11 cellular contexts compared by ENCODE assay signal in the genomic region with DNA sequence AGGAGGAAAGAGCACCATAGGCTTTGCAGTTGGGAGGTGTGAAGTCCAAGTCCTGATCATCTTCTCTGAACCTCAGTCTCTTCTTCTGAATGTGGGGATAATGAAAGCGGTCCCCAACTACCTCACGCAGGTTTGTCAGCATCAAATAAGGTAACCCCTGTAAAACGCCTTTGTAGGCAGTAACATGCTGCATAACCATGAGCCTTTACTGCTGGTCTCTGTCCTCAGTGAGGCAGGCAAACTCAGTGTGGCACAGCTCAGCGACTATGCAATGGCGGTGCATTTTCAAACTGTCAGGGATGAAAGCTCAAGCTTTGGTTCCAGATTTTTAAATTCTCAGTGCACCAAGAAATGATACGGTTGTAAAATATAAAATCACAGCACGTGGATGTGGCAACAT. TPM values are rescaled to one million over a fixed set of nuclear protein-coding genes. Genes with fewer than 3 reads are reported as not detected.
A peak's percentile ranks its signal among the peaks of the same experiment; 100 is the strongest.
DNase-seq lines count a peak whose midpoint lies in the region; ATAC-seq, FAIRE-seq and TF ChIP-seq lines count a peak whose summit lies in the region.
"Had no signal": no experiment of that assay in that cellular context is flagged by ENCODE, and none has a peak within 500 bp of the region (broad histone marks: within the 10 kb centered on the region; RNA-seq: fewer than 3 reads in every experiment).

No MANE protein-coding gene starts in this region.

- TF ChIP-seq RAD21 in liver (IDR thresholded peaks at IDR 0.05), result no peak
- no peak for TF ChIP-seq RAD21 in HepG2 (CRISPR knock-in tag; IDR thresholded peaks at IDR 0.05)

- CTCF ChIA-PET in HepG2 (lab: Yijun Ruan, JAX; ENCODE audit: low intra/inter-chr PET ratio, low total read pairs), result no interaction called here

- TF ChIP-seq POLR2A in HepG2 (IDR thresholded peaks at IDR 0.05; ENCODE audit: insufficient read depth in 1 of 2, low read depth in 2 of 2, low read length in 2 of 2) (no peak), vagina (IDR thresholded peaks at IDR 0.05) (no peak)

- H3K4me1 ChIP-seq in liver (ENCODE audit: control insufficient read depth in 4 of 4, insufficient read depth in 4 of 4, low read length in 3 of 4) (peaks cover 3 to 10% (median 5%) of the 10 kb centered on the region in 4 donors), HepG2 (ENCODE audit: insufficient read depth, low read length) (0 out of 2 replicates have a peak, but pooled peaks cover 5% of the 10 kb centered on the region), vagina (peaks cover 36% of the 10 kb centered on the region)

- H3K4me2 ChIP-seq in HepG2 (ENCODE audit: low read depth, low read length), result no peak overlapping the region
- H3K4me2 ChIP-seq: GM23338 had no signal

- H3K36me3 ChIP-seq in liver (ENCODE audit: control insufficient read depth in 4 of 4, insufficient read depth in 3 of 4, low read depth in 1 of 4, low read length in 3 of 4) (peaks cover 0 to 11% (median 4%) of the 10 kb centered on the region in 4 donors), HepG2 (replicated peaks in 1 of 2; ENCODE audit: control insufficient read depth in 1 of 2, insufficient read depth in 2 of 2, low read length in 2 of 2) (no peaks in the 10 kb centered on the region), vagina (no peaks in the 10 kb centered on the region)
- H3K36me3 ChIP-seq: SJSA1 had no signal

- 93% methylated on average over 7 of the region's 7 CpGs for WGBS in liver
- 79% methylated on average over 7 of the region's 7 CpGs for WGBS in HepG2 (ENCODE audit: low lambda C conversion rate)

- intact Hi-C loops in HepG2 (cut with micrococcal nuclease; ENCODE audit: unreplicated experiment) (no loop called here), vagina (cut with DNase I) (no loop called here)

- H3K4me3 Mint-ChIP-seq in naive B cell, result peak overlapping the region in 6 of 8 donors; percentile 77 to 89 (median 82)
- H3K4me3 Mint-ChIP-seq in type B pancreatic cell, result no peak overlapping the region
- H3K4me3 Mint-ChIP-seq: GM23338 had no signal

- BruUV-seq in HepG2 (replicated peaks; lab: Mats Ljungman, UMichigan), result no TSS peak

- H3K9me3 ChIP-seq in liver (ENCODE audit: control insufficient read depth in 4 of 4, low read length in 3 of 4) (no peaks in the 10 kb centered on the region), HepG2 (ENCODE audit: low read length) (no peaks in the 10 kb centered on the region), vagina (no peaks in the 10 kb centered on the region)
- H3K9me3 ChIP-seq: SJSA1 had no signal

- H3K27me3 Mint-ChIP-seq in naive B cell, result no peaks in the 10 kb centered on the region
- no peaks in the 10 kb centered on the region for H3K27me3 Mint-ChIP-seq in type B pancreatic cell

- TF ChIP-seq CTCF in liver (IDR thresholded peaks at IDR 0.05; ENCODE audit: low read depth, low read length, missing input control) (no peak), HepG2 (CRISPR knock-in tag; IDR thresholded peaks at IDR 0.05) (no peak), vagina (IDR thresholded peaks at IDR 0.05) (no peak), type B pancreatic cell (conservative IDR thresholded peaks at IDR 0.05) (no peak)

- TF ChIP-seq EP300 in HepG2 (IDR thresholded peaks at IDR 0.05; ENCODE audit: low read depth in 2 of 2, low read length in 2 of 2), result no peak
- TF ChIP-seq EP300 in HepG2 (CRISPR knock-in tag; IDR thresholded peaks at IDR 0.05; ENCODE audit: borderline replicate concordance), result no peak

- no peaks in the 10 kb centered on the region for H3K27me3 ChIP-seq in liver (ENCODE audit: control insufficient read depth in 4 of 4, insufficient read depth in 4 of 4, low read length in 3 of 4)
- H3K27me3 ChIP-seq in HepG2 (ENCODE audit: control insufficient read depth in 1 of 2, insufficient read depth in 2 of 2, low read length in 2 of 2), result no peaks in the 10 kb centered on the region
- no peaks in the 10 kb centered on the region for H3K27me3 ChIP-seq in vagina
- H3K27me3 ChIP-seq: SJSA1 had no signal

- H3K4me1 Mint-ChIP-seq in naive B cell (peaks cover 41 to 57% (median 54%) of the 10 kb centered on the region in 3 donors), type B pancreatic cell (ENCODE audit: unreplicated experiment) (peaks cover 10% of the 10 kb centered on the region)

- no peak for ATAC-seq in HepG2
- no peak for ATAC-seq in naive B cell (ENCODE audit: low read depth in 2 of 2)

- H3K9me3 Mint-ChIP-seq in naive B cell (no peaks in the 10 kb centered on the region), type B pancreatic cell (no peaks in the 10 kb centered on the region)
- H3K9me3 Mint-ChIP-seq: GM23338 had no signal

- no peak overlapping the region for H2AFZ ChIP-seq in HepG2 (ENCODE audit: low read length)
- H2AFZ ChIP-seq: GM23338 had no signal

- DNase-seq in HepG2 (ENCODE audit: low spot score), result no peak
- DNase-seq in naive B cell, result no peak
- no peak for DNase-seq in vagina (ENCODE audit: extremely low spot score in 2 of 2)
- DNase-seq in HuH-7.5 (ENCODE audit: low spot score), result no peak
- DNase-seq in NCI-H345 treated with DMSO at 0.1 percent for 48 hours (lab: John Stamatoyannopoulos, UW; ENCODE audit: unreplicated experiment), result no peak
- no peak for DNase-seq in type B pancreatic cell (ENCODE audit: extremely low spot score, unreplicated experiment)
- DNase-seq: NCI-H1930 had no signal

- H3K36me3 Mint-ChIP-seq in naive B cell (no peaks in the 10 kb centered on the region), type B pancreatic cell (peaks cover 7% of the 10 kb centered on the region)

- H3K9ac ChIP-seq in liver (ENCODE audit: low read depth in 1 of 2, low read length in 2 of 2), result no peak overlapping the region
- H3K9ac ChIP-seq in HepG2 (ENCODE audit: insufficient read depth, low read depth, low read length), result no peak overlapping the region

- H3K27ac Mint-ChIP-seq in naive B cell (peak overlapping the region in 5 of 6 donors; percentile 92 to 99 (median 97)), type B pancreatic cell (no peak overlapping the region)
- H3K27ac Mint-ChIP-seq: GM23338 had no signal

- in situ Hi-C loops in HepG2 (cut with HindIII; ENCODE audit: extremely low pct_ligation_motif_present, low pct_unique_long_range_greater_than_20kb), result no loop called here

- FAIRE-seq in HepG2 (lab: Jason Lieb, UNC), result no peak

- POLR2A ChIA-PET in HepG2 (lab: Yijun Ruan, JAX), result no interaction called here

- no peaks in the 10 kb centered on the region for H3K79me2 ChIP-seq in HepG2 (ENCODE audit: insufficient read depth, low read length)

- H4K20me1 ChIP-seq in HepG2 (ENCODE audit: insufficient read depth, low read length), result no peaks in the 10 kb centered on the region

- H3K4me3 ChIP-seq in liver (ENCODE audit: low read depth in 1 of 3, low read length in 3 of 3) (no peak overlapping the region), HepG2 (replicated peaks in 1 of 3; ENCODE audit: insufficient read depth in 1 of 3, low read depth in 2 of 3, low read length in 3 of 3) (no peak overlapping the region), vagina (no peak overlapping the region)
- H3K4me3 ChIP-seq: GM23338, SJSA1 had no signal

- H3K27ac ChIP-seq in liver (ENCODE audit: low read depth in 1 of 2, low read length in 2 of 2), result peak overlapping the region; percentile 7 to 68
- H3K27ac ChIP-seq in HepG2 (ENCODE audit: extremely low read length, insufficient read depth, low read length), result no peak overlapping the region
- H3K27ac ChIP-seq in angular gyrus (ENCODE audit: low read depth, low read length), result peak overlapping the region; percentile 84
- H3K27ac ChIP-seq in vagina, result peak overlapping the region; percentile 85
- H3K27ac ChIP-seq: SJSA1 had no signal

TF ChIP-seq in liver, 16 proteins besides CTCF, POLR2A, EP300 and RAD21 (continues in another document):
- TF ChIP-seq HNF4A (conservative IDR thresholded peaks at IDR 0.05) (no peak), TAF1 (conservative IDR thresholded peaks at IDR 0.05) (no peak), GABPA (IDR thresholded peaks at IDR 0.05 in 1 of 2, conservative IDR thresholded peaks at IDR 0.05 in 1 of 2) (no peak), FOXA2 (IDR thresholded peaks at IDR 0.05) (no peak), JUND (IDR thresholded peaks at IDR 0.05) (no peak)

TF ChIP-seq in HepG2, 621 proteins besides CTCF, POLR2A, EP300 and RAD21 (continues in another document):
- no peak for TF ChIP-seq CBX5 (CRISPR knock-in tag; IDR thresholded peaks at IDR 0.05; ENCODE audit: borderline replicate concordance)
- TF ChIP-seq, protein P1, sequence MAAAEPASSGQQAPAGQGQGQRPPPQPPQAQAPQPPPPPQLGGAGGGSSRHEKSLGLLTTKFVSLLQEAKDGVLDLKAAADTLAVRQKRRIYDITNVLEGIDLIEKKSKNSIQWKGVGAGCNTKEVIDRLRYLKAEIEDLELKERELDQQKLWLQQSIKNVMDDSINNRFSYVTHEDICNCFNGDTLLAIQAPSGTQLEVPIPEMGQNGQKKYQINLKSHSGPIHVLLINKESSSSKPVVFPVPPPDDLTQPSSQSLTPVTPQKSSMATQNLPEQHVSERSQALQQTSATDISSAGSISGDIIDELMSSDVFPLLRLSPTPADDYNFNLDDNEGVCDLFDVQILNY (CRISPR knock-in tag; conservative IDR thresholded peaks at IDR 0.05), result no peak

RNA-seq across cellular contexts. Expression of a gene that starts 46.1 kb away (rescaled TPM):
- total RNA-seq in liver (10 to 100 TPM; 11.9 to 24.2 TPM), HepG2 (2016; rRNA removed; fragmentation: Illumina TruSeq; extraction: Trizol) (29.1 and 39.4 TPM in 2 replicates), vagina (28.0 TPM), type B pancreatic cell (ENCODE audit: low replicate concordance) (97.6 and 139 TPM in 2 replicates)
- polyA plus RNA-seq in liver (1 to 10 TPM; 3.5 to 4.3 TPM), HepG2 (2011; rRNA removed) (14.7 and 16.4 TPM in 2 replicates), naive B cell (ENCODE audit: low read depth in 6 of 6) (10 to 100 TPM in 2 of 6 donors, 1 to 10 TPM in 4; 7.3 to 14.0 (median 8.5) TPM)
- total RNA-seq in HepG2 (2016; cell fraction: cytosol; rRNA removed; fragmentation: Illumina TruSeq; extraction: Trizol; ENCODE audit: low read depth), result 5.8 and 6.2 TPM in 2 replicates
- 31.7 and 35.2 TPM in 2 replicates for total RNA-seq in HepG2 (2016; cell fraction: insoluble cytoplasmic fraction; rRNA removed; fragmentation: Illumina TruSeq; extraction: Trizol)
- 15.9 and 18.0 TPM in 2 replicates for total RNA-seq in HepG2 (2016; cell fraction: membrane; rRNA removed; fragmentation: Illumina TruSeq; extraction: Trizol)
- total RNA-seq in HepG2 (2016; cell fraction: nucleus; rRNA removed; fragmentation: Illumina TruSeq; extraction: Trizol), result 35.9 and 36.0 TPM in 2 replicates
- 10.1 and 10.9 TPM in 2 replicates for polyA plus RNA-seq in HepG2 (2011; cell fraction: cytosol; rRNA removed)
- polyA plus RNA-seq in HepG2 (2011; cell fraction: nucleus; rRNA removed), result 45.7 and 53.5 TPM in 2 replicates
- polyA plus RNA-seq in HepG2 (2012), result 25.9 and 28.5 TPM in 2 replicates
- polyA plus RNA-seq in HepG2 (2016; cell fraction: cytosol; fragmentation: Illumina TruSeq; extraction: Trizol; ENCODE audit: low read depth), result 4.3 and 5.0 TPM in 2 replicates
- 43.9 and 48.4 TPM in 2 replicates for polyA plus RNA-seq in HepG2 (2016; cell fraction: insoluble cytoplasmic fraction; fragmentation: Illumina TruSeq; extraction: Trizol; ENCODE audit: low read depth)
- 10.6 and 11.7 TPM in 2 replicates for polyA plus RNA-seq in HepG2 (2016; cell fraction: membrane; fragmentation: Illumina TruSeq; extraction: Trizol; ENCODE audit: low read depth)
- 105 and 111 TPM in 2 replicates for polyA plus RNA-seq in HepG2 (2016; cell fraction: nucleus; fragmentation: Illumina TruSeq; extraction: Trizol; ENCODE audit: insufficient read depth, low read depth)
- polyA minus RNA-seq in HepG2 (2011; rRNA and poly(A)+ RNA removed; ENCODE audit: low replicate concordance), result 11.0 and 59.1 TPM in 2 replicates
- 17.0 and 17.9 TPM in 2 replicates for polyA minus RNA-seq in HepG2 (2011; cell fraction: cytosol; rRNA and poly(A)+ RNA removed)
- 33.1 and 38.8 TPM in 2 replicates for polyA minus RNA-seq in HepG2 (2011; cell fraction: nucleus; rRNA and poly(A)+ RNA removed)
